16 cellular contexts compared by ENCODE assay signal in the genomic region with DNA sequence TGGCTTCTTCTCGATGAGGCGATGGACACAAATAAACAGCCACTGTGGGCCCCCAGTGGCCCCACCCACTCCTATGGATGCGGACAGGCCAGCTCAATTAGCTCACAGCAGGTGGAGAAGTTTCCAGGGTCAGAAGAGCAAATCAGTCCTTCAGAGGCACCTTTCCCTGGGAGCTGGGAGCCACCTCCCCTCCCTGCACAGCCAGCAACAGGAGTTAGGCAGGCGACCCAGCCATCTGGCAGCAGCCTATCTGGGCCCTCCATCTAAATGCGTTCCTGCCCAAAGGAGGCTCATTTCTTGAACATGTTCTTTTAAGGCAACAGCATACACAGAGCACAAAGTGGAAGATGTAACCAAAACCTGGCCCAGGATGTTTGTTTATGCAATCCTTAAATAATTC.
DNase-seq lines count a peak whose midpoint lies in the region; ATAC-seq, FAIRE-seq and TF ChIP-seq lines count a peak whose summit lies in the region.
"Had no signal": no experiment of that assay in that cellular context is flagged by ENCODE, and none has a peak within 500 bp of the region (broad histone marks: within the 10 kb centered on the region; RNA-seq: fewer than 3 reads in every experiment).

No MANE protein-coding gene starts in this region.

- no peak overlapping the region for H3K23ac ChIP-seq in neuronal stem cell (ENCODE audit: low read depth, low read length, poor library complexity)

- H3K27ac ChIP-seq in gastroesophageal sphincter (peak overlapping the region in 3 of 4 donors; percentile 1 to 61 (median 53)), neuronal stem cell (replicated peaks; ENCODE audit: low read length) (no peak overlapping the region), small intestine (ENCODE audit: low read depth in 1 of 2, low read length in 1 of 2) (no peak overlapping the region)
- H3K27ac ChIP-seq: A549, BLaER1 had no signal

- peaks cover 17% of the 10 kb centered on the region for H3K4me1 Mint-ChIP-seq in WTC11
- H3K4me1 Mint-ChIP-seq: CD8-positive, alpha-beta memory T cell had no signal

- no peak overlapping the region for H4K91ac ChIP-seq in neuronal stem cell (ENCODE audit: low read depth, low read length, poor library complexity)

- FAIRE-seq in small intestine (lab: Jason Lieb, UNC) = no peak
- FAIRE-seq: A549, GM12878, GM18507 had no signal

- CTCF ChIA-PET in WTC11 (lab: Charles Lee) = interaction anchor here (1.3 to 2.2 kb wide), 2 partner anchors 430 to 503 kb away, joined by 3 to 8 read pairs; no protein-coding TSS in a partner anchor

- no peaks in the 10 kb centered on the region for H3K79me1 ChIP-seq in neuronal stem cell (ENCODE audit: low read depth, low read length)

- no peak overlapping the region for H2BK12ac ChIP-seq in neuronal stem cell (ENCODE audit: low read length)

- H3K36me3 Mint-ChIP-seq in WTC11 = no peaks in the 10 kb centered on the region
- H3K36me3 Mint-ChIP-seq: CD8-positive, alpha-beta memory T cell had no signal

- H3K4ac ChIP-seq in neuronal stem cell (ENCODE audit: low read length) = no peak overlapping the region

- H3K4me2 ChIP-seq in neuronal stem cell (ENCODE audit: insufficient read depth, low read length, poor library complexity, severe bottlenecking) = no peak overlapping the region
- H3K4me2 ChIP-seq: A549, BLaER1 had no signal

- no peak overlapping the region for H2BK120ac ChIP-seq in neuronal stem cell (ENCODE audit: low read depth, low read length)

- H3K27me3 ChIP-seq in gastroesophageal sphincter (no peaks in the 10 kb centered on the region), neuronal stem cell (ENCODE audit: control insufficient read depth in 3 of 3, insufficient read depth in 3 of 3, low read depth in 1 of 3, low read length in 3 of 3) (peaks cover 0 to 2% (median 0%) of the 10 kb centered on the region in 3 experiments), small intestine (ENCODE audit: control insufficient read depth in 2 of 2, insufficient read depth in 2 of 2, low read length in 2 of 2) (no peaks in the 10 kb centered on the region)

- H2AK5ac ChIP-seq in neuronal stem cell (ENCODE audit: low read depth, low read length) = no peak overlapping the region

- POLR2A ChIA-PET in WTC11 (lab: Charles Lee) = no interaction called here

- peak; percentile 36 for DNase-seq in NCI-H748 (lab: John Stamatoyannopoulos, UW; ENCODE audit: unreplicated experiment)
- DNase-seq in NCI-H748 treated with DMSO at 0.1 percent for 48 hours (lab: John Stamatoyannopoulos, UW) = no peak
- no peak for DNase-seq in WTC11 (ENCODE audit: low spot score)
- no peak for DNase-seq in neuronal stem cell (ENCODE audit: low spot score)
- DNase-seq in small intestine = no peak
- DNase-seq in DMS153 treated with DMSO at 0.1 percent for 48 hours (lab: John Stamatoyannopoulos, UW; ENCODE audit: unreplicated experiment) = no peak
- DNase-seq: Caco-2; CD8-positive, alpha-beta memory T cell; DMS79; GOT3; H9 had no signal

- no peak overlapping the region for H3K4me3 ChIP-seq in gastroesophageal sphincter
- no peak overlapping the region for H3K4me3 ChIP-seq in neuronal stem cell (ENCODE audit: low read length in 2 of 2)
- no peak overlapping the region for H3K4me3 ChIP-seq in small intestine (ENCODE audit: low read depth in 1 of 2, low read length in 2 of 2)
- H3K4me3 ChIP-seq: A549, BLaER1, GM12878 had no signal

- H2AFZ ChIP-seq in neuronal stem cell (ENCODE audit: low read length) = no peak overlapping the region

- H3K36me3 ChIP-seq in gastroesophageal sphincter = no peaks in the 10 kb centered on the region
- H3K36me3 ChIP-seq in neuronal stem cell (replicated peaks in 1 of 2; ENCODE audit: control insufficient read depth in 2 of 2, insufficient read depth in 2 of 2, low read length in 2 of 2) = no peaks in the 10 kb centered on the region
- H3K36me3 ChIP-seq in small intestine (ENCODE audit: control insufficient read depth in 2 of 2, insufficient read depth in 2 of 2, low read length in 2 of 2) = no peaks in the 10 kb centered on the region
- H3K36me3 ChIP-seq: BLaER1 had no signal

- H3K18ac ChIP-seq in neuronal stem cell (ENCODE audit: low read length) = no peak overlapping the region

- H3K9me3 Mint-ChIP-seq in WTC11 = peaks cover 4% of the 10 kb centered on the region
- H3K9me3 Mint-ChIP-seq: H9 had no signal

- no peak overlapping the region for H4K8ac ChIP-seq in neuronal stem cell (ENCODE audit: low read depth, low read length)

- H3K9me3 ChIP-seq in gastroesophageal sphincter (no peaks in the 10 kb centered on the region), neuronal stem cell (replicated peaks in 1 of 2; ENCODE audit: control insufficient read depth in 2 of 2, insufficient read depth in 1 of 2, low read depth in 1 of 2, low read length in 2 of 2) (no peaks in the 10 kb centered on the region), small intestine (ENCODE audit: control insufficient read depth, low read depth) (no peaks in the 10 kb centered on the region)
- H3K9me3 ChIP-seq: A549, BLaER1, Caco-2 had no signal

- no peak overlapping the region for H3K9ac ChIP-seq in neuronal stem cell (ENCODE audit: low read depth, low read length, poor library complexity)
- H3K9ac ChIP-seq: BLaER1 had no signal

- TF ChIP-seq CTCF in WTC11 (IDR thresholded peaks at IDR 0.05) (no peak), gastroesophageal sphincter (IDR thresholded peaks at IDR 0.05) (no peak)

- no peak overlapping the region for H2BK5ac ChIP-seq in neuronal stem cell (ENCODE audit: low read length)

- peak; percentile 62 for ATAC-seq in WTC11
- no peak for ATAC-seq in gastroesophageal sphincter
- ATAC-seq: A549, GM12878 had no signal

- 84 to 86% methylated on average over 3 to 5 of the region's 5 CpGs for WGBS in gastroesophageal sphincter (ENCODE audit: low coverage in 1 of 2), 2 donors
- no CpG with 5 or more reads among the region's 5 CpGs for WGBS in neuronal stem cell (ENCODE audit: extremely low coverage in 2 of 2, insufficient read length in 2 of 2, insufficient replicate concordance in 1 of 2), 2 donors
- 74 to 81% (median 75%) methylated on average over 5 of the region's 5 CpGs for WGBS in small intestine, 3 donors

- H2BK15ac ChIP-seq in neuronal stem cell (ENCODE audit: low read length) = no peak overlapping the region

- peak overlapping the region; percentile 26 for H3K14ac ChIP-seq in neuronal stem cell (ENCODE audit: low read length)

- no peak for TF ChIP-seq EP300 in gastroesophageal sphincter (IDR thresholded peaks at IDR 0.05)

- no peak overlapping the region for H3K4me3 Mint-ChIP-seq in WTC11
- H3K4me3 Mint-ChIP-seq: CD8-positive, alpha-beta memory T cell; H9 had no signal

- peaks cover 0 to 9% (median 0%) of the 10 kb centered on the region in 3 donors for H3K4me1 ChIP-seq in gastroesophageal sphincter
- H3K4me1 ChIP-seq in neuronal stem cell (ENCODE audit: control insufficient read depth in 2 of 2, insufficient read depth in 1 of 2, low read depth in 1 of 2, low read length in 2 of 2) = peaks cover 0 to 9% of the 10 kb centered on the region in 2 donors
- H3K4me1 ChIP-seq in small intestine (ENCODE audit: control insufficient read depth in 2 of 2, insufficient read depth in 1 of 2, low read depth in 1 of 2, low read length in 1 of 2) = no peaks in the 10 kb centered on the region
- H3K4me1 ChIP-seq: A549, BLaER1, Caco-2 had no signal

- H3K27me3 Mint-ChIP-seq in WTC11 (ENCODE audit: low read depth) = no peaks in the 10 kb centered on the region
- H3K27me3 Mint-ChIP-seq: CD8-positive, alpha-beta memory T cell had no signal

- TF ChIP-seq POLR2A in gastroesophageal sphincter (IDR thresholded peaks at IDR 0.05) = no peak

- no peak overlapping the region for H3K27ac Mint-ChIP-seq in WTC11
- H3K27ac Mint-ChIP-seq: CD8-positive, alpha-beta memory T cell; H9 had no signal

TF ChIP-seq in WTC11, 78 proteins besides CTCF, POLR2A, EP300 and RAD21 (continues in another document):
- no peak for TF ChIP-seq NFE2L1 (CRISPR knock-in tag; IDR thresholded peaks at IDR 0.05)
- no peak for TF ChIP-seq ZNF232 (CRISPR knock-in tag; IDR thresholded peaks at IDR 0.05)
- no peak for TF ChIP-seq SP1 (CRISPR knock-in tag; conservative IDR thresholded peaks at IDR 0.05)
- no peak for TF ChIP-seq PRRX2 (CRISPR knock-in tag; IDR thresholded peaks at IDR 0.05)
- TF ChIP-seq, protein P1, sequence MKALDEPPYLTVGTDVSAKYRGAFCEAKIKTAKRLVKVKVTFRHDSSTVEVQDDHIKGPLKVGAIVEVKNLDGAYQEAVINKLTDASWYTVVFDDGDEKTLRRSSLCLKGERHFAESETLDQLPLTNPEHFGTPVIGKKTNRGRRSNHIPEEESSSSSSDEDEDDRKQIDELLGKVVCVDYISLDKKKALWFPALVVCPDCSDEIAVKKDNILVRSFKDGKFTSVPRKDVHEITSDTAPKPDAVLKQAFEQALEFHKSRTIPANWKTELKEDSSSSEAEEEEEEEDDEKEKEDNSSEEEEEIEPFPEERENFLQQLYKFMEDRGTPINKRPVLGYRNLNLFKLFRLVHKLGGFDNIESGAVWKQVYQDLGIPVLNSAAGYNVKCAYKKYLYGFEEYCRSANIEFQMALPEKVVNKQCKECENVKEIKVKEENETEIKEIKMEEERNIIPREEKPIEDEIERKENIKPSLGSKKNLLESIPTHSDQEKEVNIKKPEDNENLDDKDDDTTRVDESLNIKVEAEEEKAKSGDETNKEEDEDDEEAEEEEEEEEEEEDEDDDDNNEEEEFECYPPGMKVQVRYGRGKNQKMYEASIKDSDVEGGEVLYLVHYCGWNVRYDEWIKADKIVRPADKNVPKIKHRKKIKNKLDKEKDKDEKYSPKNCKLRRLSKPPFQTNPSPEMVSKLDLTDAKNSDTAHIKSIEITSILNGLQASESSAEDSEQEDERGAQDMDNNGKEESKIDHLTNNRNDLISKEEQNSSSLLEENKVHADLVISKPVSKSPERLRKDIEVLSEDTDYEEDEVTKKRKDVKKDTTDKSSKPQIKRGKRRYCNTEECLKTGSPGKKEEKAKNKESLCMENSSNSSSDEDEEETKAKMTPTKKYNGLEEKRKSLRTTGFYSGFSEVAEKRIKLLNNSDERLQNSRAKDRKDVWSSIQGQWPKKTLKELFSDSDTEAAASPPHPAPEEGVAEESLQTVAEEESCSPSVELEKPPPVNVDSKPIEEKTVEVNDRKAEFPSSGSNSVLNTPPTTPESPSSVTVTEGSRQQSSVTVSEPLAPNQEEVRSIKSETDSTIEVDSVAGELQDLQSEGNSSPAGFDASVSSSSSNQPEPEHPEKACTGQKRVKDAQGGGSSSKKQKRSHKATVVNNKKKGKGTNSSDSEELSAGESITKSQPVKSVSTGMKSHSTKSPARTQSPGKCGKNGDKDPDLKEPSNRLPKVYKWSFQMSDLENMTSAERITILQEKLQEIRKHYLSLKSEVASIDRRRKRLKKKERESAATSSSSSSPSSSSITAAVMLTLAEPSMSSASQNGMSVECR (CRISPR knock-in tag; IDR thresholded peaks at IDR 0.05; ENCODE audit: borderline replicate concordance) = no peak

Comparison
In these comparisons a context has a peak if more than half of its experiments do, and no peak if none do; other contexts are left out.
1. H3K27ac ChIP-seq: peak in gastroesophageal sphincter (3 of 4); none in neuronal stem cell (single experiment) and small intestine (0 of 2).